In the genomic region with DNA sequence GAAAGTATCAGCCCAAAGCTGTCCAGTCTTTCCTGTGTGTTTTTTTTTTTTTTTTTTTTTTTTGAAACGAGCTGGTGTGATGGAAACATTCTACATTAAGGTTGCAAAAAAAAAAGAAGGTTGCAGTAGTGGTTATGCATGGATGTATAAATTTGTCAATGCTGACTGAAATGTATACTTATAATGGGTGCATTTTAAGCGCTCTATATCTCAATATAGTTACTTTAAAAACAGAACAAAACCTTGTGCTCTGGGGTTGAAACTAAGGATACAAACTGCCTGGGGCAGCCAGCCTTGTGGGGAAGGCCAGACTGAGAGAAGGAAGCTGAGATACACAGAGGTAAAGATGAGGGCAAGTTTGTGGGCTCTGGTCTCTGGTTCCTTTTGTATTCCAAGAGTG, we compare ENCODE assay signal across 37 cellular contexts.
A peak's percentile ranks its signal among the peaks of the same experiment; 100 is the strongest.
DNase-seq lines count a peak whose midpoint lies in the region; ATAC-seq and TF ChIP-seq lines count a peak whose summit lies in the region.
"Had no signal": no experiment of that assay in that cellular context is flagged by ENCODE, and none has a peak within 500 bp of the region (broad histone marks: within the 10 kb centered on the region; RNA-seq: fewer than 3 reads in every experiment).

No MANE protein-coding gene starts in this region.

- peaks cover 1% of the 10 kb centered on the region for H3K27me3 Mint-ChIP-seq in activated CD4-positive, alpha-beta memory T cell treated with anti-CD3 and anti-CD28 coated beads for 36 hours
- H3K27me3 Mint-ChIP-seq: activated CD4-positive, alpha-beta T cell treated with anti-CD3 and anti-CD28 coated beads for 36 hours had no signal

- TF ChIP-seq CTCF in GM10266 (IDR thresholded peaks at IDR 0.05; ENCODE audit: control insufficient read depth, insufficient read depth, low read depth, missing control alignments) = no peak

- CTCF ChIA-PET in activated CD4-positive, alpha-beta memory T cell treated with anti-CD3 and anti-CD28 coated beads for 36 hours (lab: Charles Lee) = no interaction called here

- no peak overlapping the region for H3K27ac Mint-ChIP-seq in activated CD4-positive, alpha-beta memory T cell treated with anti-CD3 and anti-CD28 coated beads for 36 hours
- H3K27ac Mint-ChIP-seq: activated CD4-positive, alpha-beta T cell treated with anti-CD3 and anti-CD28 coated beads for 36 hours; activated T-helper 2 cell treated with anti-CD3 and anti-CD28 coated beads, Interferon-gamma antibody, Interleukin-2, Interleukin-4, amounts not matched to agents 10 μg/mL and 5 μg/mL and 100 μg/mL, durations not matched to agents 14 hours and 24 hours and 36 hours; CD14-positive monocyte had no signal

- H3K4me3 Mint-ChIP-seq in activated CD4-positive, alpha-beta memory T cell treated with anti-CD3 and anti-CD28 coated beads for 36 hours = no peak overlapping the region
- H3K4me3 Mint-ChIP-seq: activated CD4-positive, alpha-beta T cell treated with anti-CD3 and anti-CD28 coated beads for 36 hours; CD14-positive monocyte; H9 had no signal

- ATAC-seq in GM19372 (IDR thresholded peaks at IDR 0.05; ENCODE audit: low read depth, unreplicated experiment) = peak; percentile 71
- peak; percentile 70 for ATAC-seq in HG02884 (IDR thresholded peaks at IDR 0.05; ENCODE audit: unreplicated experiment)
- ATAC-seq in HG03565 (IDR thresholded peaks at IDR 0.05; ENCODE audit: unreplicated experiment) = peak; percentile 82
- ATAC-seq in HG03135 (IDR thresholded peaks at IDR 0.05; ENCODE audit: unreplicated experiment) = no peak
- ATAC-seq: activated CD4-positive, alpha-beta T cell treated with anti-CD3 and anti-CD28 coated beads for 36 hours; foreskin keratinocyte; left lung; right cardiac atrium; stimulated activated naive CD8-positive, alpha-beta T cell treated with anti-CD3 and anti-CD28 coated beads, Interleukin-15, Interleukin-2, amounts not matched to agents 100 U/mL and 50 U/mL, for 24 hours had no signal

- H3K4me1 Mint-ChIP-seq in activated CD4-positive, alpha-beta memory T cell treated with anti-CD3 and anti-CD28 coated beads for 36 hours (ENCODE audit: low read depth) = no peaks in the 10 kb centered on the region
- H3K4me1 Mint-ChIP-seq: activated CD4-positive, alpha-beta T cell treated with anti-CD3 and anti-CD28 coated beads for 36 hours; CD14-positive monocyte had no signal

- H3K36me3 Mint-ChIP-seq in activated CD4-positive, alpha-beta memory T cell treated with anti-CD3 and anti-CD28 coated beads for 36 hours = no peaks in the 10 kb centered on the region
- H3K36me3 Mint-ChIP-seq: CD14-positive monocyte had no signal

- POLR2A ChIA-PET in activated CD4-positive, alpha-beta memory T cell treated with anti-CD3 and anti-CD28 coated beads for 36 hours (lab: Charles Lee) = no interaction called here

- no peaks in the 10 kb centered on the region for H3K9me3 Mint-ChIP-seq in activated CD4-positive, alpha-beta memory T cell treated with anti-CD3 and anti-CD28 coated beads for 36 hours
- H3K9me3 Mint-ChIP-seq: activated T-helper 2 cell treated with anti-CD3 and anti-CD28 coated beads, Interferon-gamma antibody, Interleukin-2, Interleukin-4, amounts not matched to agents 10 μg/mL and 5 μg/mL and 100 μg/mL, durations not matched to agents 14 hours and 24 hours and 36 hours; H9 had no signal

- intact Hi-C loops in activated CD4-positive, alpha-beta memory T cell treated with anti-CD3 and anti-CD28 coated beads for 36 hours (cut with micrococcal nuclease) = no loop called here

- DNase-seq in GM10266 (ENCODE audit: extremely low spot score) (peak; percentile 9), HK-2 (ENCODE audit: unreplicated experiment) (no peak)
- no peak for DNase-seq in stimulated activated CD4-positive, alpha-beta T cell treated with anti-CD3 and anti-CD28 coated beads, Interleukin-4, amount 100 ng/mL, for 1 hour
- DNase-seq in activated CD4-positive, alpha-beta memory T cell treated with anti-CD3 and anti-CD28 coated beads for 36 hours = no peak
- DNase-seq: activated CD4-positive, alpha-beta T cell treated with anti-CD3 and anti-CD28 coated beads for 36 hours; activated CD8-positive, alpha-beta memory T cell treated with anti-CD3 and anti-CD28 coated beads for 24 hours; activated naive CD4-positive, alpha-beta T cell treated with anti-CD3 and anti-CD28 coated beads, Interleukin-2, amount 50 U/mL, for 16 hours; activated T-cell treated with anti-CD3 and anti-CD28 coated beads for 4 hours; amniotic stem cell; Calu3; DND-41; esophagus squamous epithelium; foreskin keratinocyte; GF-D8; H9; head of caudate nucleus; IMR-90; islet precursor cell; left lung; MV-4-11; NCI-H1436 treated with DMSO at 0.1 percent for 48 hours; NCI-H2107; NCI-H748 treated with DMSO at 0.1 percent for 48 hours; Peyer's patch; posterior cingulate gyrus; right cardiac atrium; SIG-M5; stimulated activated CD4-positive, alpha-beta T cell treated with anti-CD3 and anti-CD28 coated beads, Interleukin-1b, Interleukin-23, amount 100 ng/mL, for 48 hours; stimulated activated naive CD8-positive, alpha-beta T cell treated with anti-CD3 and anti-CD28 coated beads, Interleukin-15, Interleukin-2, amounts not matched to agents 100 U/mL and 50 U/mL, for 24 hours; SW 1271; T-helper 9 cell had no signal
